In the genomic region with DNA sequence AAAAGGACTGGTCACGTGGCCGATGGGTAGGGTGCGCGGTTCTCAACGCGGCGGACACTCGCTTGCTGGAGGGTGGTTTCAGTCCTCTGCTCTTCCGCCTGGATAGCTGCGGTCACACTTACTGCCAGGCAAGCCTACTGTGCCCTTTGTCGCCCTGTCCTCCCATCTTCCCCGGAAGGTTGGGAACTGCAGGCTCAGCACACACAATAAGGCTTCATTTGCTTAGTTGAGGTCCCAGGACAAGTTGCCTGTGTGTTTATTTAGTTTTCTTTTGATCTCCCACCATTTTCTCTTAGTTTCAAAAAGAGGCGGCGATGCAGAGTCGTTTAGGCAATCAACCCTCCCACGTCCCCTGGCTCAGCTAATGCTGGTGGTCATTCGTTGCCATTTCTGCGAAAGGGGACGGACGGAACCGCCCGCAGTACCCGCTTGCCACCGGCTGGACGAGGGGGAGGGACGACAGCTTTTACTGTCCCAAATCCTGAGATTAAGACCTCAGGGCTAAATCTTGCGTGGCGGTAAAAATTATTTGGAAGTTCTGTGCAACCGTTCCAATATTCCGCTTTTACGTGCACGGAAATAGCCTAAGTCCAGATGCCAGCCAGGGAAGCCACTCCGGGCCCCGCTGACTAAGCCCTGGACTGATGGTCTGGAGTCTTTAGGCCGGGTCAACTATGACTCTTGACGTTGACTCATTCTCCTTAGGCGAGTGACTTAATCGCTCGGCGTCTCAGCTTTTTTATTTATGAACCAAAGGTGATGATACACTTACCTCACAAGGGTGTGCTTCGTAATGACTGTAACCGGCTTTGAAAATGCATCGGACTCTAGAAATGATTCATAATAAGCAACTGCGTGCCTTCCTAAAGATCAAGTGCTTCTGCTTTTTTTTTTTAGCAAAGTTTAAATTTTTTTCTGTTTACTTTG, we compare ENCODE assay signal across 8 cellular contexts. TPM values are rescaled to one million over a fixed set of nuclear protein-coding genes. Genes with fewer than 3 reads are reported as not detected.
DNase-seq lines count a peak whose midpoint lies in the region; ATAC-seq and TF ChIP-seq lines count a peak whose summit lies in the region.

No MANE protein-coding gene starts in this region.

- peaks cover 5% of the 10 kb centered on the region; the same call in 1 of the 2 replicates for H3F3A ChIP-seq in SU-DHL-6 (ENCODE audit: insufficient read depth)

- H3K4me1 ChIP-seq in adipocyte (ENCODE audit: control insufficient read depth, insufficient read depth, low read length) (peaks cover 21% of the 10 kb centered on the region), left ventricle myocardium inferior (peaks cover 57% of the 10 kb centered on the region)

- H3K9me3 Mint-ChIP-seq in CD4-positive, alpha-beta T cell, result no peaks in the 10 kb centered on the region

- CTCF ChIA-PET in CD4-positive, alpha-beta T cell (lab: Charles Lee), result interaction anchor here (1.0 to 7.9 kb wide), 7 partner anchors 16 to 786 kb away, joined by 3 to 70 read pairs (median 5); partner anchors contain the start of genes METAP1 and STPG2

- H3K36me3 ChIP-seq in SU-DHL-6 (ENCODE audit: low read length), result no peaks in the 10 kb centered on the region
- H3K36me3 ChIP-seq in adipocyte (ENCODE audit: control insufficient read depth, insufficient read depth, low read length, severe bottlenecking), result peaks cover 8% of the 10 kb centered on the region
- peaks cover 3% of the 10 kb centered on the region for H3K36me3 ChIP-seq in left ventricle myocardium inferior

- peak overlapping the region; percentile 98 for H3K27ac Mint-ChIP-seq in CD4-positive, alpha-beta T cell

- no peaks in the 10 kb centered on the region for H3K27me3 Mint-ChIP-seq in CD4-positive, alpha-beta T cell

- H3K4me1 Mint-ChIP-seq in CD4-positive, alpha-beta T cell (ENCODE audit: low read depth), result peaks cover 40% of the 10 kb centered on the region

- H3K79me2 ChIP-seq in SU-DHL-6 (ENCODE audit: insufficient read depth, low read length), result peaks cover 43% of the 10 kb centered on the region

- peak overlapping the region; percentile 98 for H3K4me3 Mint-ChIP-seq in CD4-positive, alpha-beta T cell

- H3K9me2 ChIP-seq in SU-DHL-6 (replicated peaks; ENCODE audit: insufficient read depth, low read length), result no peaks in the 10 kb centered on the region

- POLR2A ChIA-PET in CD4-positive, alpha-beta T cell (lab: Charles Lee), result interaction anchor here (0.6 to 5.1 kb wide), 16 partner anchors 13 to 1017 kb away, joined by 3 to 72 read pairs (median 5); partner anchors contain the start of genes ADH5, DNAJB14, LAMTOR3 and METAP1

- H2AFZ ChIP-seq in SU-DHL-6 (ENCODE audit: low read depth, low read length, severe bottlenecking), result peak overlapping the region; percentile 58

- H3K27ac ChIP-seq in CD4-positive, alpha-beta T cell (ENCODE audit: low read depth, low read length), result peak overlapping the region; percentile 94
- H3K27ac ChIP-seq in SU-DHL-6 (ENCODE audit: low read depth, low read length) (peak overlapping the region; percentile 68), left ventricle myocardium inferior (replicated peaks) (peak overlapping the region; percentile 92)

- no peaks in the 10 kb centered on the region for H3K27me3 ChIP-seq in CD4-positive, alpha-beta T cell (ENCODE audit: control insufficient read depth, insufficient read depth, low read length)
- no peaks in the 10 kb centered on the region for H3K27me3 ChIP-seq in SU-DHL-6 (ENCODE audit: low read length)
- H3K27me3 ChIP-seq in adipocyte (replicated peaks; ENCODE audit: control insufficient read depth, insufficient read depth, low read length), result no peaks in the 10 kb centered on the region
- H3K27me3 ChIP-seq in left ventricle myocardium inferior (ENCODE audit: low read depth), result no peaks in the 10 kb centered on the region

- H3K4me2 ChIP-seq in SU-DHL-6 (ENCODE audit: low read depth, low read length, poor library complexity, severe bottlenecking), result peak overlapping the region; percentile 59

- peak; percentile 5 to 39 (median 24) for DNase-seq in CD4-positive, alpha-beta T cell
- peak; percentile 93 for DNase-seq in adipocyte (ENCODE audit: low read depth)
- peak; percentile 39 for DNase-seq in left ventricle myocardium inferior
- DNase-seq in pulmonary artery endothelial cell (ENCODE audit: low read depth, low spot score), result peak; percentile 79
- no peak for DNase-seq in NCI-H524 treated with DMSO at 0.1 percent for 48 hours (lab: John Stamatoyannopoulos, UW)

- TF ChIP-seq CTCF in CD4-positive, alpha-beta T cell (IDR thresholded peaks at IDR 0.05), result no peak
- TF ChIP-seq CTCF in SU-DHL-6 (IDR thresholded peaks at IDR 0.05; ENCODE audit: insufficient read depth, low read length, poor library complexity, severe bottlenecking), result no peak
- peak; percentile 52 for TF ChIP-seq CTCF in left ventricle myocardium inferior (IDR thresholded peaks at IDR 0.05; ENCODE audit: borderline replicate concordance)

- ATAC-seq in CD4-positive, alpha-beta T cell (ENCODE audit: poor library complexity), result peak; percentile 24
- peak; percentile 47 for ATAC-seq in GM19438 (IDR thresholded peaks at IDR 0.05; ENCODE audit: low read depth, unreplicated experiment)
- peak; percentile 38 for ATAC-seq in HG03558 (IDR thresholded peaks at IDR 0.05; ENCODE audit: extremely low read depth, unreplicated experiment)

- H3K36me3 Mint-ChIP-seq in CD4-positive, alpha-beta T cell (ENCODE audit: low read depth), result peaks cover 28% of the 10 kb centered on the region

- H3K9me3 ChIP-seq in CD4-positive, alpha-beta T cell (ENCODE audit: control insufficient read depth, low read length), result no peaks in the 10 kb centered on the region
- no peaks in the 10 kb centered on the region for H3K9me3 ChIP-seq in SU-DHL-6 (ENCODE audit: insufficient read depth, low read length)
- H3K9me3 ChIP-seq in adipocyte (ENCODE audit: control insufficient read depth, low read length), result no peaks in the 10 kb centered on the region
- H3K9me3 ChIP-seq in left ventricle myocardium inferior (replicated peaks), result no peaks in the 10 kb centered on the region

- 0 out of 2 replicates have a peak, but pooled peaks cover 2% of the 10 kb centered on the region for H4K20me1 ChIP-seq in SU-DHL-6 (ENCODE audit: low read depth, low read length)

- H3K9ac ChIP-seq in SU-DHL-6 (ENCODE audit: low read length) (peak overlapping the region; percentile 92), adipocyte (ENCODE audit: low read length) (peak overlapping the region; percentile 97)

- peak overlapping the region; percentile 54 for H3K4me3 ChIP-seq in SU-DHL-6 (ENCODE audit: insufficient read depth, low read length, poor library complexity, severe bottlenecking)
- peak overlapping the region; percentile 96 for H3K4me3 ChIP-seq in adipocyte (ENCODE audit: low read length)
- peak overlapping the region; percentile 96 for H3K4me3 ChIP-seq in left ventricle myocardium inferior

- intact Hi-C loops in CD4-positive, alpha-beta T cell (cut with DNase I, micrococcal nuclease), result loop anchor here (1.0 to 10.0 kb wide), 15 partner anchors 37 to 1018 kb away; partner anchors contain the start of genes DNAJB14 (in 2 of the 2), METAP1 (in 2 of the 2), TRMT10A (in 2 of the 2) and ADH5 (in 1 of the 2)
- intact Hi-C loops in left ventricle myocardium inferior (cut with micrococcal nuclease), result no loop called here

RNA-seq across cellular contexts. Expression of gene EIF4E, which starts 0.7 kb away (rescaled TPM):
- total RNA-seq in CD4-positive, alpha-beta T cell, result 10 to 100 TPM; 47.2 to 49.2 TPM
- total RNA-seq in left ventricle myocardium inferior, result 56.1 TPM
- 218 and 300 TPM in 2 replicates for total RNA-seq in pulmonary artery endothelial cell
